11 cellular contexts compared by ENCODE assay signal in the genomic region with DNA sequence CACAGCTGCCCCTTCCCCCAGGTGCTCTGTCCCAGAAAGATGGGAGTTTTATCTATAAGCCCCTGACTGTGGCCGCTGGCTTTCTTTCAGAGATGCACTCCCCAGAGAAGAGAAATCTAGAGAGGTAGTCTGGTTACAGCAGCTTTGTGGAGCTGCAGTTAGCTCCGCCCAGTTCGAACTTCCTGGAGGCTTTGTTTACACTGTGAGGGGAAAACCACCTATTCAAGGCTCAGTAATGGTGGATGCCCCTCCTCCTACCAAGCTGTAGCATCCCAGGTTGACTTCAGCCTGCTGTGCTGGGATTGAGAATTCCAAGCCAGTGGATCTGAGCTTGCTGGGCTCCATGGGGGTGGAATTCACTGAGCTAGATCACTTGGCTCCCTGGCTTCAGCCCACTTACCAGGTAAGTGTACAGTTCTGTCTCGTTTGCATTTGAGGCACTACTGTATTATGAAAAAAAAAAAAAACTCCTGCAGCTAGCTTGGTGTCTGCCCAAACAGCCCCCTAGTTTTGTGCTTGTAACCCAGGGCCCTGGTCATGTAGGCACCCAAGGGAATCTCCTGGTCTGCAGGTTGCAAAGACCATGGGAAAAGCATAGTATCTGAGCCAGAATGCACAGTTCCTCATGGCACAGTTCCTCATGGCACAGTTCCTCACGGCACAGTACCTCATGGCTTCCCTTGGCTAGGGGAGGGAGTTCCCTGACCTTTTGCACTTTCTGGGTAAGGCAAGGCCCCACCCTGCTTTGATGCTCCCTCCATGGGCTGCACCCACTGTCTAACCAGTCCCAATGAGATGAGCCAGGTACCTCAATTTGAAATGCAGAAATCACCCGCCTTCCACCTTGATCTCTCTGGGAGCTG.
DNase-seq lines count a peak whose midpoint lies in the region; ATAC-seq lines count a peak whose summit lies in the region.
"Had no signal": no experiment of that assay in that cellular context is flagged by ENCODE, and none has a peak within 500 bp of the region (broad histone marks: within the 10 kb centered on the region; RNA-seq: fewer than 3 reads in every experiment).

No MANE protein-coding gene starts in this region.

- ATAC-seq in GM18519 (IDR thresholded peaks at IDR 0.05; ENCODE audit: low FRiP score, unreplicated experiment): peak; percentile 51
- ATAC-seq in GM21515 (IDR thresholded peaks at IDR 0.05; ENCODE audit: unreplicated experiment): peak; percentile 75
- no peak for ATAC-seq in GM19351 (IDR thresholded peaks at IDR 0.05; ENCODE audit: unreplicated experiment)

- peak; percentile 34 for DNase-seq in HT-29 (ENCODE audit: low spot score)
- peak; percentile 60 for DNase-seq in islet precursor cell
- DNase-seq in activated naive CD4-positive, alpha-beta T cell treated with Interleukin-2 at 50 U/mL for 16 hours: no peak
- no peak for DNase-seq in activated CD4-positive, alpha-beta T cell treated with anti-CD3 and anti-CD28 coated beads for 4 hours
- DNase-seq: activated CD4-positive, CD25-positive, alpha-beta regulatory T cell; activated CD8-positive, alpha-beta memory T cell treated with anti-CD3 and anti-CD28 coated beads, Interleukin-2, amount 50 U/mL, for 48 hours; CD4-positive, alpha-beta T cell; testis had no signal

Comparison
In these comparisons a context has a peak if more than half of its experiments do, and no peak if none do; other contexts are left out.
1. DNase-seq: peak in HT-29 (single experiment) and islet precursor cell (single experiment); none in activated naive CD4-positive, alpha-beta T cell treated with Interleukin-2 at 50 U/mL for 16 hours (single experiment) and activated CD4-positive, alpha-beta T cell treated with anti-CD3 and anti-CD28 coated beads for 4 hours (0 of 2).